In the genomic region with DNA sequence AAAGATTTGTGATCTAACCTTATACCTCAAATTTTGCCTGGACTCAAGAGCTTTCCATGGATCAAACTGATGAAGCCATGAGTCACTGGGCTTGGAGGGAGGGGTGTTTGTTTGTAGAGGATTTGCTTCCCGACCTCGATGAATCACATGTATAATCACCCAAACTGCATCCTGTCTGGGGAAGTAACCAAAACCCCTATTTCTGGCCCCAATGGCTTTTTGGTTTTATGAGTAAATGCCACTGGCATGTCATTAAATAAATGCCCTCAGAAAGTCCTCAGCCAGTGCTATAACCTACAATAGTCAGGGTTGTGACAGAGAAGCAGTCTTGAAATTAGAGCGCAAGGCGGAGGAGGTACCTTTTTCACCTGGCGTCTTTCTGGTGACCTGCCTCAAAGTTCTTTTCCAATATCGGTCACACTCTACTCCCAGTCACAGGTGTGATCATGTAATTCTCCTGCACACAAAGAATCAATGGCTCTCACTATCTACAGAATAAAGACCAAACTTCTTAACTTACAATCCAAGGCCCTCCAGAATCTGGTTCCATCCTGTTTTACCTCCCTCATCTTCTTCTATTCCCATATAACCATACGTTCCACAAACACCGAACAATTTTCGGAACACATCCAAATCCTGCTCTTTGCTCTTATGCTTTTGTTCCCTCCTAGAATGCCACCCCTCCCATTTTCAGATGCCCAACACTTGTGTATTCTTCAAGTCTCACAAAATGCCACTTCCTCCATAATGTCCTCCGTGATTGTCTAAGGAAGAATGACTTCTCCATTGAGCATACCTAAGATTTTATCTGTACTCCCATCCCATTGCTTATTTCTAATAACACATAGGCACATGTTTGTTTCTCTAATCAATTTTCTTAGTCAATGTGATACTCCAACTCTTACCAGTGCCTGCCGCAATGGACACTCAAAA, we compare ENCODE assay signal across 13 cellular contexts.
A peak's percentile ranks its signal among the peaks of the same experiment; 100 is the strongest.
DNase-seq lines count a peak whose midpoint lies in the region; ATAC-seq, FAIRE-seq and TF ChIP-seq lines count a peak whose summit lies in the region.
"Had no signal": no experiment of that assay in that cellular context is flagged by ENCODE, and none has a peak within 500 bp of the region (broad histone marks: within the 10 kb centered on the region; RNA-seq: fewer than 3 reads in every experiment).

No MANE protein-coding gene starts in this region.

- no peaks in the 10 kb centered on the region for H3K27me3 ChIP-seq in IMR-90 (ENCODE audit: control insufficient read depth, insufficient read depth, low read length)
- H3K27me3 ChIP-seq in bronchial epithelial cell (ENCODE audit: control insufficient read depth, insufficient read depth, low read length), result no peaks in the 10 kb centered on the region
- no peaks in the 10 kb centered on the region for H3K27me3 ChIP-seq in HepG2 (ENCODE audit: control insufficient read depth in 1 of 2, insufficient read depth in 2 of 2, low read length in 2 of 2)
- H3K27me3 ChIP-seq in naive thymus-derived CD4-positive, alpha-beta T cell (ENCODE audit: control insufficient read depth in 2 of 2, insufficient read depth in 2 of 2, low read length in 2 of 2), result no peaks in the 10 kb centered on the region
- H3K27me3 ChIP-seq: esophagus squamous epithelium had no signal

- H3K9me3 ChIP-seq in IMR-90 (ENCODE audit: control insufficient read depth, insufficient read depth, low read length) (no peaks in the 10 kb centered on the region), HepG2 (ENCODE audit: low read length) (no peaks in the 10 kb centered on the region)
- H3K9me3 ChIP-seq in naive thymus-derived CD4-positive, alpha-beta T cell (ENCODE audit: control insufficient read depth in 2 of 3, low read length in 3 of 3), result no peaks in the 10 kb centered on the region
- H3K9me3 ChIP-seq: esophagus squamous epithelium, neutrophil had no signal

- no peaks in the 10 kb centered on the region for H3K79me2 ChIP-seq in HepG2 (ENCODE audit: insufficient read depth, low read length)

- in situ Hi-C loops in ACHN (cut with HindIII; ENCODE audit: low pct_ligation_motif_present, low pct_unique_long_range_greater_than_20kb, low sequenced_read_pairs) (no loop called here), IMR-90 (cut with MboI; ENCODE audit: low sequenced_read_pairs) (loop anchor here (25.0 kb wide), 1 partner anchor 990 kb away; a partner anchor contains a TSS), HepG2 (cut with HindIII; ENCODE audit: extremely low pct_ligation_motif_present, low pct_unique_long_range_greater_than_20kb) (no loop called here)

- BruUV-seq in IMR-90 (replicated peaks; lab: Mats Ljungman, UMichigan) (TSS peak; percentile 99), HepG2 (replicated peaks; lab: Mats Ljungman, UMichigan) (no TSS peak)

- H3K9ac ChIP-seq in IMR-90 (ENCODE audit: low read depth, low read length), result peak overlapping the region; percentile 72
- no peak overlapping the region for H3K9ac ChIP-seq in HepG2 (ENCODE audit: insufficient read depth, low read depth, low read length)

- H3K14ac ChIP-seq in IMR-90 (replicated peaks; ENCODE audit: low read depth, low read length), result peak overlapping the region; percentile 96

- peaks cover 9% of the 10 kb centered on the region; the same call in 1 of the 2 replicates for H3K9me1 ChIP-seq in IMR-90 (ENCODE audit: insufficient read depth, low read length)

- H2BK15ac ChIP-seq in IMR-90 (ENCODE audit: low read depth, low read length), result peak overlapping the region; percentile 75; the same call in 2 of the 3 replicates

- H3K79me1 ChIP-seq in IMR-90 (ENCODE audit: low read depth in 1 of 2, low read length in 2 of 2), result peaks cover 12 to 54% of the 10 kb centered on the region in 2 experiments; a peak in 3 of 4 replicates

- H4K20me1 ChIP-seq in IMR-90 (ENCODE audit: insufficient read depth, low read length), result no peaks in the 10 kb centered on the region
- H4K20me1 ChIP-seq in HepG2 (ENCODE audit: insufficient read depth, low read length), result no peaks in the 10 kb centered on the region

- ATAC-seq in IMR-90 (ENCODE audit: low read depth) (peak; percentile 79), HepG2 (no peak; the same call in 2 of the 3 replicates), HG02588 (IDR thresholded peaks at IDR 0.05; ENCODE audit: unreplicated experiment) (no peak)
- no peak for ATAC-seq in naive thymus-derived CD4-positive, alpha-beta T cell

- 29 to 100% methylated on average over 1 to 3 of the region's 11 CpGs for WGBS in IMR-90 (ENCODE audit: extremely low coverage in 2 of 2, insufficient read length in 1 of 2), 2 experiments
- WGBS in HepG2 (ENCODE audit: low lambda C conversion rate), result 71% methylated on average over 9 of the region's 11 CpGs

- H3K36me3 ChIP-seq in IMR-90 (ENCODE audit: control insufficient read depth, insufficient read depth, low read length) (peaks cover 9% of the 10 kb centered on the region), bronchial epithelial cell (ENCODE audit: control insufficient read depth, insufficient read depth, low read length) (no peaks in the 10 kb centered on the region), HepG2 (replicated peaks in 1 of 2; ENCODE audit: control insufficient read depth in 1 of 2, insufficient read depth in 2 of 2, low read length in 2 of 2) (no peaks in the 10 kb centered on the region)
- H3K36me3 ChIP-seq in naive thymus-derived CD4-positive, alpha-beta T cell (ENCODE audit: control insufficient read depth in 2 of 3, insufficient read depth in 3 of 3, low read length in 3 of 3), result no peaks in the 10 kb centered on the region
- H3K36me3 ChIP-seq: esophagus squamous epithelium, neutrophil had no signal

- H3K18ac ChIP-seq in IMR-90 (ENCODE audit: low read depth, low read length), result peak overlapping the region; percentile 95

- H4K8ac ChIP-seq in IMR-90 (ENCODE audit: low read depth in 2 of 2, low read length in 2 of 2), result peak overlapping the region; percentile 94 to 95

- H4K91ac ChIP-seq in IMR-90 (ENCODE audit: insufficient read depth, low read depth, low read length), result peak overlapping the region; percentile 98

- dilution Hi-C loops in IMR-90 (cut with HindIII; ENCODE audit: low sequenced_read_pairs, unreplicated experiment), result no loop called here

- no peaks in the 10 kb centered on the region for H3K36me3 Mint-ChIP-seq in activated T-helper 2 cell treated with anti-CD3 and anti-CD28 coated beads, Interferon-gamma antibody, Interleukin-2, Interleukin-4, amounts not matched to agents 10 μg/mL and 5 μg/mL and 100 μg/mL, durations not matched to agents 14 hours and 24 hours and 36 hours (ENCODE audit: low read depth)
- no peaks in the 10 kb centered on the region for H3K36me3 Mint-ChIP-seq in naive thymus-derived CD4-positive, alpha-beta T cell

- H2AK5ac ChIP-seq in IMR-90 (ENCODE audit: low read depth, low read length), result peak overlapping the region; percentile 98

- TF ChIP-seq CTCF in IMR-90 (conservative IDR thresholded peaks at IDR 0.05; ENCODE audit: low read depth, low read length), result no peak
- TF ChIP-seq CTCF in bronchial epithelial cell (IDR thresholded peaks at IDR 0.05; ENCODE audit: insufficient read depth, low read length, severe bottlenecking), result no peak
- TF ChIP-seq CTCF in HepG2 (CRISPR knock-in tag; IDR thresholded peaks at IDR 0.05), result no peak

- H3K27ac Mint-ChIP-seq in activated T-helper 2 cell treated with anti-CD3 and anti-CD28 coated beads, Interferon-gamma antibody, Interleukin-2, Interleukin-4, amounts not matched to agents 10 μg/mL and 5 μg/mL and 100 μg/mL, durations not matched to agents 14 hours and 24 hours and 36 hours, result no peak overlapping the region
- no peak overlapping the region for H3K27ac Mint-ChIP-seq in naive thymus-derived CD4-positive, alpha-beta T cell

- peak overlapping the region; percentile 80 for H3K4me2 ChIP-seq in IMR-90 (ENCODE audit: low read depth, low read length)
- no peak overlapping the region for H3K4me2 ChIP-seq in HepG2 (ENCODE audit: low read depth, low read length)

- peak overlapping the region; percentile 98 for H2BK120ac ChIP-seq in IMR-90 (ENCODE audit: low read depth, low read length)

- TF ChIP-seq POLR2A in IMR-90 (IDR thresholded peaks at IDR 0.05; ENCODE audit: low read depth, low read length) (0 out of 2 replicates have a peak, but pooled peaks have one; percentile 36), HepG2 (IDR thresholded peaks at IDR 0.05; ENCODE audit: insufficient read depth in 1 of 2, low read depth in 2 of 2, low read length in 2 of 2) (no peak)

- H3K4ac ChIP-seq in IMR-90 (ENCODE audit: low read depth, low read length), result peak overlapping the region; percentile 91

- peak; percentile 75 for FAIRE-seq in bronchial epithelial cell (lab: Jason Lieb, UNC)
- no peak for FAIRE-seq in HepG2 (lab: Jason Lieb, UNC)

- H2AFZ ChIP-seq in IMR-90 (replicated peaks; ENCODE audit: low read length, poor library complexity) (no peak overlapping the region), HepG2 (ENCODE audit: low read length) (no peak overlapping the region)

- peak overlapping the region; percentile 97 for H3K27ac ChIP-seq in IMR-90 (ENCODE audit: insufficient read depth, low read length)
- no peak overlapping the region for H3K27ac ChIP-seq in HepG2 (ENCODE audit: extremely low read length, insufficient read depth, low read length)
- no peak overlapping the region for H3K27ac ChIP-seq in naive thymus-derived CD4-positive, alpha-beta T cell (ENCODE audit: low read depth, low read length)
- H3K27ac ChIP-seq: neutrophil had no signal

- H3K4me1 ChIP-seq in IMR-90 (ENCODE audit: control insufficient read depth, insufficient read depth, low read length) (peaks cover 30% of the 10 kb centered on the region), HepG2 (ENCODE audit: insufficient read depth, low read length) (peaks cover 13% of the 10 kb centered on the region)
- H3K4me1 ChIP-seq in naive thymus-derived CD4-positive, alpha-beta T cell (ENCODE audit: control insufficient read depth in 2 of 2, insufficient read depth in 2 of 2, low read length in 2 of 2), result no peaks in the 10 kb centered on the region

- TF ChIP-seq RAD21 in IMR-90 (IDR thresholded peaks at IDR 0.05; ENCODE audit: low read length) (no peak), HepG2 (CRISPR knock-in tag; IDR thresholded peaks at IDR 0.05) (no peak)

- H3K4me3 ChIP-seq in IMR-90 (ENCODE audit: insufficient read depth, low read depth, low read length) (no peak overlapping the region), bronchial epithelial cell (ENCODE audit: low read depth, low read length) (no peak overlapping the region), HepG2 (replicated peaks in 1 of 3; ENCODE audit: insufficient read depth in 1 of 3, low read depth in 2 of 3, low read length in 3 of 3) (no peak overlapping the region)
- no peak overlapping the region for H3K4me3 ChIP-seq in naive thymus-derived CD4-positive, alpha-beta T cell (ENCODE audit: low read length)
- H3K4me3 ChIP-seq: esophagus squamous epithelium had no signal

- peak overlapping the region; percentile 96 for H4K5ac ChIP-seq in IMR-90 (ENCODE audit: low read depth, low read length)

- intact Hi-C loops in IMR-90 (cut with micrococcal nuclease) (loop anchor here (2.0 kb wide), 1 partner anchor 17 kb away; no protein-coding TSS in a partner anchor), HepG2 (cut with micrococcal nuclease; ENCODE audit: unreplicated experiment) (no loop called here)
- intact Hi-C loops in activated T-helper 2 cell treated with anti-CD3 and anti-CD28 coated beads, Interferon-gamma antibody, Interleukin-2, Interleukin-4, amounts not matched to agents 10 μg/mL and 5 μg/mL and 100 μg/mL, durations not matched to agents 14 hours and 24 hours and 36 hours (cut with micrococcal nuclease), result no loop called here
- intact Hi-C loops in naive thymus-derived CD4-positive, alpha-beta T cell (cut with micrococcal nuclease), result no loop called here

- peaks cover 8% of the 10 kb centered on the region for H3K27me3 Mint-ChIP-seq in activated T-helper 2 cell treated with anti-CD3 and anti-CD28 coated beads, Interferon-gamma antibody, Interleukin-2, Interleukin-4, amounts not matched to agents 10 μg/mL and 5 μg/mL and 100 μg/mL, durations not matched to agents 14 hours and 24 hours and 36 hours (ENCODE audit: low read depth)
- peaks cover 8 to 29% (median 13%) of the 10 kb centered on the region in 5 donors for H3K27me3 Mint-ChIP-seq in naive thymus-derived CD4-positive, alpha-beta T cell

- H3K9me3 Mint-ChIP-seq in activated T-helper 2 cell treated with anti-CD3 and anti-CD28 coated beads, Interferon-gamma antibody, Interleukin-2, Interleukin-4, amounts not matched to agents 10 μg/mL and 5 μg/mL and 100 μg/mL, durations not matched to agents 14 hours and 24 hours and 36 hours, result no peaks in the 10 kb centered on the region
- H3K9me3 Mint-ChIP-seq in naive thymus-derived CD4-positive, alpha-beta T cell, result peaks cover 0 to 5% (median 0%) of the 10 kb centered on the region in 11 donors

- POLR2A ChIA-PET in IMR-90 (lab: Charles Lee; ENCODE audit: unreplicated experiment) (interaction anchor here (0.6 to 2.4 kb wide), 4 partner anchors 17 to 96 kb away, joined by 3 to 22 read pairs (median 4); no protein-coding TSS in a partner anchor), HepG2 (lab: Yijun Ruan, JAX) (no interaction called here)
- POLR2A ChIA-PET in naive thymus-derived CD4-positive, alpha-beta T cell (lab: Charles Lee), result no interaction called here

- peak overlapping the region; percentile 99 for H2BK5ac ChIP-seq in IMR-90 (ENCODE audit: low read depth, low read length, poor library complexity, severe bottlenecking)

- peak overlapping the region; percentile 94 for H3K23ac ChIP-seq in IMR-90 (ENCODE audit: low read depth, low read length)

- TF ChIP-seq EP300 in HepG2 (IDR thresholded peaks at IDR 0.05; ENCODE audit: low read depth in 2 of 2, low read length in 2 of 2) (peak in 1 of 2 experiments; percentile 15; a peak in 1 of 4 replicates), HepG2 (CRISPR knock-in tag; IDR thresholded peaks at IDR 0.05; ENCODE audit: borderline replicate concordance) (no peak)

- H3K4me1 Mint-ChIP-seq in activated T-helper 2 cell treated with anti-CD3 and anti-CD28 coated beads, Interferon-gamma antibody, Interleukin-2, Interleukin-4, amounts not matched to agents 10 μg/mL and 5 μg/mL and 100 μg/mL, durations not matched to agents 14 hours and 24 hours and 36 hours (ENCODE audit: low read depth), result peaks cover 3% of the 10 kb centered on the region
- no peaks in the 10 kb centered on the region for H3K4me1 Mint-ChIP-seq in naive thymus-derived CD4-positive, alpha-beta T cell

- DNase-seq in ACHN (peak; percentile 80), IMR-90 (peak; percentile 99), bronchial epithelial cell (ENCODE audit: low read depth) (peak; percentile 98), HepG2 (ENCODE audit: low spot score) (peak; percentile 57)
- DNase-seq in activated T-helper 2 cell treated with anti-CD3 and anti-CD28 coated beads, Interferon-gamma antibody, Interleukin-2, Interleukin-4, amounts not matched to agents 10 μg/mL and 5 μg/mL and 100 μg/mL, durations not matched to agents 14 hours and 24 hours and 36 hours (ENCODE audit: low spot score), result no peak
- no peak for DNase-seq in naive thymus-derived CD4-positive, alpha-beta T cell
- no peak for DNase-seq in activated naive CD4-positive, alpha-beta T cell treated with anti-CD3 and anti-CD28 coated beads, Interleukin-2, amount 50 U/mL, for 16 hours
- DNase-seq: activated T-cell treated with anti-CD3 and anti-CD28 coated beads for 4 hours, Caco-2, esophagus squamous epithelium, NCI-H1105 had no signal

- no peak overlapping the region for H2AK9ac ChIP-seq in IMR-90 (replicated peaks; ENCODE audit: low read depth, low read length, poor library complexity)

- H3K56ac ChIP-seq in IMR-90 (ENCODE audit: extremely low read depth, insufficient read depth, low read length), result peak overlapping the region; percentile 97

- H2BK20ac ChIP-seq in IMR-90 (ENCODE audit: low read depth, low read length), result peak overlapping the region; percentile 99

- CTCF ChIA-PET in IMR-90 (lab: Yijun Ruan, JAX), result interaction anchor here (0.5 to 1.0 kb wide), 2 partner anchors 18 to 79 kb away, joined by 3 to 4 read pairs; no protein-coding TSS in a partner anchor
- CTCF ChIA-PET in HepG2 (lab: Yijun Ruan, JAX; ENCODE audit: low intra/inter-chr PET ratio, low total read pairs), result no interaction called here
- CTCF ChIA-PET in naive thymus-derived CD4-positive, alpha-beta T cell (lab: Charles Lee), result no interaction called here

- no peak overlapping the region for H3K4me3 Mint-ChIP-seq in activated T-helper 2 cell treated with anti-CD3 and anti-CD28 coated beads, Interferon-gamma antibody, Interleukin-2, Interleukin-4, amounts not matched to agents 10 μg/mL and 5 μg/mL and 100 μg/mL, durations not matched to agents 14 hours and 24 hours and 36 hours (ENCODE audit: low read depth)
- no peak overlapping the region for H3K4me3 Mint-ChIP-seq in naive thymus-derived CD4-positive, alpha-beta T cell

Comparison
In these comparisons a context has a peak if more than half of its experiments do, and no peak if none do; other contexts are left out.
1. DNase-seq: peak in ACHN (single experiment), IMR-90 (single experiment), bronchial epithelial cell (single experiment) and HepG2 (single experiment); none in activated T-helper 2 cell treated with anti-CD3 and anti-CD28 coated beads, Interferon-gamma antibody, Interleukin-2, Interleukin-4, amounts not matched to agents 10 μg/mL and 5 μg/mL and 100 μg/mL, durations not matched to agents 14 hours and 24 hours and 36 hours (single experiment), naive thymus-derived CD4-positive, alpha-beta T cell (0 of 9) and activated naive CD4-positive, alpha-beta T cell treated with anti-CD3 and anti-CD28 coated beads, Interleukin-2, amount 50 U/mL, for 16 hours (single experiment).